ENCODE assay signal across 7 cellular contexts in the genomic region with DNA sequence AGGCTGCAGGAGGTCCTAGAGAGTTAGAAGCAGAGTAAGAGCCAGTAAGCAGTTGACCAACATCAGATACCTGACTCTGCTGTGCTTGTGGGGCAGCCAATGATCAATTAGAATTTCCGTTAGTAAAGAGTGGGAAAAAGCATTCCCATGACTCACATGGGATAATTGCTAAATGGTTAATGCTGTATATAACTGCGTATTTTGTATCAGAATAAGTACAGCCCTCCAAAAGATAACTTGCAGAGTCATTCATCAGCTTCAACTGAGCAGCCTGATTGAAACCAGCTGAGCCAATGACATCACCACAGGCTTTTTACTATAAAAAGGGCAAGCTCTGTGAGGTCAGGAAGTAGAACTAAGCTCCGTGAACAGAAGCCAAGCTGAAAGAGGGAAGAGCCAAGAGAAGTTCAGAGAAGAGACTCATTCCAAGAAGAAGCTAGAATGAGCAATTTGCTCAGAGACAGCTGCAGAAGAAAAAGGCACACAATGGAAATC.
DNase-seq lines count a peak whose midpoint lies in the region; ATAC-seq and TF ChIP-seq lines count a peak whose summit lies in the region.

No MANE protein-coding gene starts in this region.

- H3K4me1 ChIP-seq in heart left ventricle (peaks cover 0 to 58% (median 23%) of the 10 kb centered on the region in 12 donors), testis (peaks cover 7% of the 10 kb centered on the region)

- H3K36me3 ChIP-seq in SK-N-MC (ENCODE audit: insufficient read depth, low read length) (no peaks in the 10 kb centered on the region), heart left ventricle (no peaks in the 10 kb centered on the region), testis (ENCODE audit: low read depth, missing control alignments) (no peaks in the 10 kb centered on the region)

- H3K27ac ChIP-seq in SK-N-MC = peak overlapping the region; percentile 98
- peak overlapping the region in 5 of 12 donors; percentile 3 to 77 (median 23) for H3K27ac ChIP-seq in heart left ventricle
- H3K27ac ChIP-seq in testis = no peak overlapping the region

- H3K27me3 ChIP-seq in heart left ventricle = no peaks in the 10 kb centered on the region
- no peaks in the 10 kb centered on the region for H3K27me3 ChIP-seq in testis

- H3K4me3 ChIP-seq in SK-N-MC = peak overlapping the region; percentile 25
- H3K4me3 ChIP-seq in heart left ventricle = no peak overlapping the region
- H3K4me3 ChIP-seq in testis = no peak overlapping the region

- intact Hi-C loops in heart left ventricle (cut with DNase I) = no loop called here
- intact Hi-C loops in testis (cut with DNase I; ENCODE audit: low total_unique reads) = no loop called here

- DNase-seq in SK-N-MC (ENCODE audit: low read depth, low spot score) = peak; percentile 84
- DNase-seq in heart left ventricle = peak in 4 of 5 donors; percentile 58 to 74 (median 67)
- DNase-seq in testis = peak; percentile 62
- DNase-seq in SHP77 (lab: John Stamatoyannopoulos, UW) = no peak
- no peak for DNase-seq in activated T-cell treated with anti-CD3 and anti-CD28 coated beads, Interleukin-2, amount 50 U/mL, for 1 hour

- no peak overlapping the region for H3K9ac ChIP-seq in SK-N-MC (ENCODE audit: insufficient read length)

- TF ChIP-seq CTCF in heart left ventricle (IDR thresholded peaks at IDR 0.05) (no peak), testis (IDR thresholded peaks at IDR 0.05) (no peak)

- WGBS in heart left ventricle, 4 donors = 16 to 26% (median 21%) methylated on average over 3 of the region's 3 CpGs
- WGBS in testis, 2 donors = 30 to 42% methylated on average over 3 of the region's 3 CpGs

- ATAC-seq in GM18907 (IDR thresholded peaks at IDR 0.05; ENCODE audit: unreplicated experiment) (peak; percentile 75), HG02798 (IDR thresholded peaks at IDR 0.05; ENCODE audit: poor library complexity, unreplicated experiment) (peak; percentile 73), heart left ventricle (peak; percentile 61 to 98 (median 96))

- H3K9me3 ChIP-seq in SK-N-MC (ENCODE audit: low read depth, low read length) (no peaks in the 10 kb centered on the region), heart left ventricle (no peaks in the 10 kb centered on the region), testis (no peaks in the 10 kb centered on the region)

- TF ChIP-seq POLR2A in heart left ventricle (IDR thresholded peaks at IDR 0.05) (no peak), testis (IDR thresholded peaks at IDR 0.05) (no peak)

Comparison
In these comparisons a context has a peak if more than half of its experiments do, and no peak if none do; other contexts are left out.
1. DNase-seq: peak in SK-N-MC (single experiment), heart left ventricle (4 of 5) and testis (single experiment); none in SHP77 (0 of 2) and activated T-cell treated with anti-CD3 and anti-CD28 coated beads, Interleukin-2, amount 50 U/mL, for 1 hour (single experiment).
2. Peak in every context shown above with its lines, with median percentiles within 50 percentile points of each other: ATAC-seq.